Comparison of ENCODE assay signal across 18 cellular contexts in the genomic region with DNA sequence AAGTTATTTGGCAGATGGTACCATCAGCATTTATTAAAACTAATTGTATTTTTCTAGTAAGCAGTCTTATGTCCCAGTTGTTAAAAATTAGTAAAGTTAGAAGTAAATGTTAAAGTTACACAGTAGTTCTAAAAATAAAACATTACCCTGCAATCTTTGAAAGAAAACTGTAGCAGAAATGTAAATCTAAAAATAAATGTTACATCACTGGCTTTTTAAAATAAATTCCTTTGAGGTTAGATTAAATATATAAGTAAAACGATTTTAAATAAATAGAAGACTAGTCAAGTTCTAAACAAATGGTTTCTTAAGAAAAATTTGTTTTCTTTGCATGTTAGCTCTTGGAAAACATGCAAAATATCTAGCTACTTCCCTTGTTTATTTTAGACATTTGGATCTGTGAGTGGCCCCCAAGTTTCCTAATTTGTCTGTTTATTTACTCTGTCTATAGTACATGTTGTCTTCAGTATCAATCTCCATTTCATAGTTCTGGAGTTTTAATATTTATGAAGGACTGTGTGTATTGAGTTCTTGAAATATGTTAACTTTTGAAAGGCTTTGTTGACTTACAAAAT. TPM values are rescaled to one million over a fixed set of nuclear protein-coding genes. Genes with fewer than 3 reads are reported as not detected.
A peak's percentile ranks its signal among the peaks of the same experiment; 100 is the strongest.
DNase-seq lines count a peak whose midpoint lies in the region; ATAC-seq and TF ChIP-seq lines count a peak whose summit lies in the region.
"Had no signal": no experiment of that assay in that cellular context is flagged by ENCODE, and none has a peak within 500 bp of the region (broad histone marks: within the 10 kb centered on the region; RNA-seq: fewer than 3 reads in every experiment).

No MANE protein-coding gene starts in this region.

- no peaks in the 10 kb centered on the region for H3K9me3 Mint-ChIP-seq in GM23338
- no peaks in the 10 kb centered on the region for H3K9me3 Mint-ChIP-seq in chondrocyte (ENCODE audit: low read depth)
- H3K9me3 Mint-ChIP-seq in naive thymus-derived CD4-positive, alpha-beta T cell: no peaks in the 10 kb centered on the region
- H3K9me3 Mint-ChIP-seq: T-helper 1 cell treated with Interleukin-12 subunit alpha and Interleukin-12 subunit beta and Interleukin-4 antibody, amounts not matched to agents 30 μg/mL and 1 μg/mL, for 36 hours had no signal

- in situ Hi-C loops in ACHN (cut with HindIII; ENCODE audit: low pct_ligation_motif_present, low pct_unique_long_range_greater_than_20kb, low sequenced_read_pairs): no loop called here

- H3K27ac Mint-ChIP-seq in GM23338 (peak overlapping the region; percentile 96), chondrocyte (ENCODE audit: unreplicated experiment) (peak overlapping the region; percentile 94)
- peak overlapping the region in 6 of 9 donors; percentile 22 to 80 (median 74) for H3K27ac Mint-ChIP-seq in naive thymus-derived CD4-positive, alpha-beta T cell
- H3K27ac Mint-ChIP-seq: T-helper 1 cell treated with Interleukin-12 subunit alpha and Interleukin-12 subunit beta and Interleukin-4 antibody, amounts not matched to agents 30 μg/mL and 1 μg/mL, for 36 hours had no signal

- H3K9me2 ChIP-seq in GM23338 (ENCODE audit: insufficient read depth) (no peaks in the 10 kb centered on the region), MM.1S (replicated peaks; ENCODE audit: insufficient read depth, low read length) (no peaks in the 10 kb centered on the region)

- POLR2A ChIA-PET in naive thymus-derived CD4-positive, alpha-beta T cell (lab: Charles Lee): interaction anchor here (1.3 kb wide), 1 partner anchor 75 kb away, joined by 3 read pairs; a partner anchor contains a TSS

- H3K4me1 ChIP-seq in BLaER1 treated with 17β-estradiol and CSF1 and Interleukin-3, amounts not matched to agents 10 nM and 100 nM: peaks cover 4 to 22% (median 11%) of the 10 kb centered on the region in 10 experiments; a peak in 18 of 20 replicates
- H3K4me1 ChIP-seq in GM23338 (ENCODE audit: insufficient read depth): peaks cover 54% of the 10 kb centered on the region
- peaks cover 0 to 8% of the 10 kb centered on the region in 2 donors for H3K4me1 ChIP-seq in naive thymus-derived CD4-positive, alpha-beta T cell (ENCODE audit: control insufficient read depth in 2 of 2, insufficient read depth in 2 of 2, low read length in 2 of 2)
- H3K4me1 ChIP-seq in MM.1S (ENCODE audit: low read length): no peaks in the 10 kb centered on the region

- no peak for ATAC-seq in GM23338
- ATAC-seq in naive thymus-derived CD4-positive, alpha-beta T cell: no peak
- ATAC-seq in GM18520 (IDR thresholded peaks at IDR 0.05; ENCODE audit: unreplicated experiment): no peak
- ATAC-seq: heart right ventricle had no signal

- H3K9me3 ChIP-seq in BLaER1 treated with 17β-estradiol and CSF1 and Interleukin-3, amounts not matched to agents 10 nM and 100 nM (replicated peaks in 1 of 11): no peaks in the 10 kb centered on the region
- H3K9me3 ChIP-seq in naive thymus-derived CD4-positive, alpha-beta T cell (ENCODE audit: control insufficient read depth in 2 of 3, low read length in 3 of 3): no peaks in the 10 kb centered on the region
- no peaks in the 10 kb centered on the region for H3K9me3 ChIP-seq in MM.1S (replicated peaks; ENCODE audit: insufficient read depth, low read length)
- H3K9me3 ChIP-seq: esophagus squamous epithelium, heart right ventricle, testis had no signal

- no peak overlapping the region for H3K4me3 ChIP-seq in BLaER1 treated with 17β-estradiol and CSF1 and Interleukin-3, amounts not matched to agents 10 nM and 100 nM
- H3K4me3 ChIP-seq in GM23338 (no peak overlapping the region), MM.1S (ENCODE audit: low read length) (no peak overlapping the region)
- no peak overlapping the region for H3K4me3 ChIP-seq in naive thymus-derived CD4-positive, alpha-beta T cell (ENCODE audit: low read length)
- H3K4me3 ChIP-seq: esophagus squamous epithelium, heart right ventricle, testis had no signal

- DNase-seq in GM23338 (ENCODE audit: low spot score) (no peak), chondrocyte (ENCODE audit: low spot score) (no peak), NCI-H345 treated with DMSO at 0.1 percent for 48 hours (lab: John Stamatoyannopoulos, UW; ENCODE audit: unreplicated experiment) (no peak), MM.1S (no peak), ACHN (no peak)
- no peak for DNase-seq in naive thymus-derived CD4-positive, alpha-beta T cell
- DNase-seq: brain microvascular endothelial cell; dorsolateral prefrontal cortex; esophagus squamous epithelium; heart right ventricle; Kasumi-1; kidney glomerular epithelial cell; nucleus accumbens; stimulated activated CD4-positive, alpha-beta T cell treated with anti-CD3 and anti-CD28 coated beads, Interleukin-4, amount 100 ng/mL, for 4 hours; testis had no signal

- peaks cover 0 to 20% (median 3%) of the 10 kb centered on the region in 11 experiments; a peak in 9 of 22 replicates for H3K36me3 ChIP-seq in BLaER1 treated with 17β-estradiol and CSF1 and Interleukin-3, amounts not matched to agents 10 nM and 100 nM
- H3K36me3 ChIP-seq in GM23338 (ENCODE audit: insufficient read depth) (no peaks in the 10 kb centered on the region), MM.1S (replicated peaks; ENCODE audit: insufficient read depth, low read length) (peaks cover 4% of the 10 kb centered on the region; the same call in 1 of the 2 replicates)
- peaks cover 0 to under 1% (median 0%) of the 10 kb centered on the region in 3 experiments for H3K36me3 ChIP-seq in naive thymus-derived CD4-positive, alpha-beta T cell (ENCODE audit: control insufficient read depth in 2 of 3, insufficient read depth in 3 of 3, low read length in 3 of 3)
- H3K36me3 ChIP-seq: brain microvascular endothelial cell had no signal

- H3K4me3 Mint-ChIP-seq in GM23338: peak overlapping the region; percentile 39
- peak overlapping the region; percentile 24 for H3K4me3 Mint-ChIP-seq in chondrocyte (ENCODE audit: unreplicated experiment)
- H3K4me3 Mint-ChIP-seq in naive thymus-derived CD4-positive, alpha-beta T cell: no peak overlapping the region
- H3K4me3 Mint-ChIP-seq: T-helper 1 cell treated with Interleukin-12 subunit alpha and Interleukin-12 subunit beta and Interleukin-4 antibody, amounts not matched to agents 30 μg/mL and 1 μg/mL, for 36 hours had no signal

- no peaks in the 10 kb centered on the region for H3K27me3 Mint-ChIP-seq in GM23338 (ENCODE audit: insufficient read depth, low read depth, poor library complexity)
- no peaks in the 10 kb centered on the region for H3K27me3 Mint-ChIP-seq in chondrocyte (ENCODE audit: low read depth)
- no peaks in the 10 kb centered on the region for H3K27me3 Mint-ChIP-seq in naive thymus-derived CD4-positive, alpha-beta T cell

- peak overlapping the region in 10 of 11 experiments; percentile 5 to 62 (median 46); a peak in 13 of 22 replicates for H3K4me2 ChIP-seq in BLaER1 treated with 17β-estradiol and CSF1 and Interleukin-3, amounts not matched to agents 10 nM and 100 nM
- peak overlapping the region; percentile 23 for H3K4me2 ChIP-seq in GM23338
- no peak overlapping the region for H3K4me2 ChIP-seq in MM.1S (ENCODE audit: low read depth, low read length)

- H3K4me1 Mint-ChIP-seq in GM23338 (peaks cover 52% of the 10 kb centered on the region; the same call in 2 of the 3 replicates), chondrocyte (ENCODE audit: low read depth) (peaks cover 29% of the 10 kb centered on the region)
- H3K4me1 Mint-ChIP-seq in naive thymus-derived CD4-positive, alpha-beta T cell: peaks cover 0 to 35% (median 24%) of the 10 kb centered on the region in 7 donors

- H3K79me2 ChIP-seq in GM23338 (replicated peaks; ENCODE audit: insufficient read depth) (no peaks in the 10 kb centered on the region), MM.1S (ENCODE audit: low read length) (no peaks in the 10 kb centered on the region)

- CTCF ChIA-PET in naive thymus-derived CD4-positive, alpha-beta T cell (lab: Charles Lee): no interaction called here

- TF ChIP-seq CTCF in GM23338 (conservative IDR thresholded peaks at IDR 0.05; ENCODE audit: low read depth in 2 of 2) (no peak), chondrocyte (IDR thresholded peaks at IDR 0.05) (no peak), MM.1S (IDR thresholded peaks at IDR 0.05; ENCODE audit: low read length) (no peak)

- intact Hi-C loops in naive thymus-derived CD4-positive, alpha-beta T cell (cut with micrococcal nuclease): loop anchor here in 1 of 2 donors (5.0 kb wide), 1 partner anchor 37 kb away; no protein-coding TSS in a partner anchor

- no peaks in the 10 kb centered on the region for H3F3A ChIP-seq in GM23338 (replicated peaks; ENCODE audit: low read depth)
- H3F3A ChIP-seq in MM.1S (ENCODE audit: insufficient read depth, low read length): no peaks in the 10 kb centered on the region; the same call in 1 of the 2 replicates

- H3K36me3 Mint-ChIP-seq in GM23338 (ENCODE audit: low read depth): no peaks in the 10 kb centered on the region
- H3K36me3 Mint-ChIP-seq in chondrocyte (ENCODE audit: low read depth): peaks cover 10% of the 10 kb centered on the region
- peaks cover 0 to 6% (median 3%) of the 10 kb centered on the region in 5 donors for H3K36me3 Mint-ChIP-seq in naive thymus-derived CD4-positive, alpha-beta T cell

- no peaks in the 10 kb centered on the region for H3K27me3 ChIP-seq in BLaER1 treated with 17β-estradiol and CSF1 and Interleukin-3, amounts not matched to agents 10 nM and 100 nM
- no peaks in the 10 kb centered on the region for H3K27me3 ChIP-seq in GM23338 (ENCODE audit: insufficient read depth)
- H3K27me3 ChIP-seq in naive thymus-derived CD4-positive, alpha-beta T cell (ENCODE audit: control insufficient read depth in 2 of 2, insufficient read depth in 2 of 2, low read length in 2 of 2): no peaks in the 10 kb centered on the region
- no peaks in the 10 kb centered on the region for H3K27me3 ChIP-seq in MM.1S (replicated peaks; ENCODE audit: insufficient read depth, low read length)
- H3K27me3 ChIP-seq: brain microvascular endothelial cell, dorsolateral prefrontal cortex, esophagus squamous epithelium, heart right ventricle, testis had no signal

- H3K9ac ChIP-seq in BLaER1 treated with 17β-estradiol and CSF1 and Interleukin-3, amounts not matched to agents 10 nM and 100 nM: no peak overlapping the region; a peak in 1 of 22 replicates
- H3K9ac ChIP-seq in MM.1S (ENCODE audit: low read length): no peak overlapping the region

- H2AFZ ChIP-seq in GM23338 (no peak overlapping the region), MM.1S (ENCODE audit: low read length) (no peak overlapping the region)

- no peaks in the 10 kb centered on the region for H4K20me1 ChIP-seq in BLaER1 treated with 17β-estradiol and CSF1 and Interleukin-3, amounts not matched to agents 10 nM and 100 nM
- H4K20me1 ChIP-seq in GM23338 (replicated peaks; ENCODE audit: insufficient read depth): no peaks in the 10 kb centered on the region
- H4K20me1 ChIP-seq in MM.1S (ENCODE audit: insufficient read depth, low read length): no peaks in the 10 kb centered on the region; the same call in 1 of the 2 replicates

- H3K27ac ChIP-seq in BLaER1 treated with 17β-estradiol and CSF1 and Interleukin-3, amounts not matched to agents 10 nM and 100 nM: peak overlapping the region in 6 of 11 experiments; percentile 1 to 40 (median 23); a peak in 5 of 22 replicates
- H3K27ac ChIP-seq in GM23338 (ENCODE audit: low read depth): no peak overlapping the region
- H3K27ac ChIP-seq in naive thymus-derived CD4-positive, alpha-beta T cell (ENCODE audit: low read depth, low read length): no peak overlapping the region
- no peak overlapping the region for H3K27ac ChIP-seq in MM.1S (ENCODE audit: low read length)
- H3K27ac ChIP-seq: brain microvascular endothelial cell, esophagus squamous epithelium, testis had no signal

RNA-seq across cellular contexts. Expression of a gene that starts 58.2 kb away (rescaled TPM):
- total RNA-seq in GM23338 (2014; rRNA removed; shearing (Covaris generic)): 133 and 172 TPM in 2 replicates
- polyA plus RNA-seq in GM23338 (2016; fragmentation: Nextera tagmentation; extraction: Ambion mirVana): 38.1 and 43.2 TPM in 2 replicates
- total RNA-seq in chondrocyte: 234 to 330 TPM (median 245 TPM) in 3 replicates
- total RNA-seq in naive thymus-derived CD4-positive, alpha-beta T cell: 100 to 1,000 TPM; 167 to 234 (median 202) TPM
- polyA plus RNA-seq in naive thymus-derived CD4-positive, alpha-beta T cell: 10 to 100 TPM; 34.6 to 47.9 TPM

Comparison
In these comparisons a context has a peak if more than half of its experiments do, and no peak if none do; other contexts are left out.
1. H3K27ac ChIP-seq: peak in BLaER1 treated with 17β-estradiol and CSF1 and Interleukin-3, amounts not matched to agents 10 nM and 100 nM (6 of 11); none in GM23338 (single experiment), naive thymus-derived CD4-positive, alpha-beta T cell (single experiment) and MM.1S (single experiment).
2. H3K4me3 Mint-ChIP-seq: peak in GM23338 (single experiment) and chondrocyte (single experiment); none in naive thymus-derived CD4-positive, alpha-beta T cell (0 of 10).
3. Peak in every context shown above with its lines, with median percentiles within 50 percentile points of each other: H3K27ac Mint-ChIP-seq.